Comparison of ENCODE assay signal across 2 cellular contexts in the genomic region with DNA sequence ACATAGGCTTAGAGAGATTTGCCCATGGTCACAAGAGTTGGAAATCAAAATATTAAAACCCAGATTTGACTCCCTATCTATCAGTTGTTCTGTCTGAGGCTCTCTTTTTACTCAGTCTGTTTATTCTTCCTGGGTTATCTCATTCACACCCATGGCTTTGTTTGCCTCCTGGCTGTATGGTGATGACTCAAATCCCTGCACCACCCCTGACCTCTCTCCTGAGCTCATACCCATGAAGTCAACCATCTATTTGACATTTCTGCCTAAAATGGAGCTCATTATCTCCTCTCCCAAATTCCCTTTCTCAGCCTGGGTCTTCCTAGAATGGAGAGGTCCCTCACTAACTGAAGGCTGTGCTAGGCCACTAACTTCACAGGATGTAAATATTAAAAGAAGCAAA.
TF ChIP-seq lines count a peak whose summit lies in the region.

No MANE protein-coding gene starts in this region.

TF ChIP-seq in SK-N-SH treated with all-trans-retinoic acid at 6 μM for 48 hours, 23 proteins besides CTCF, POLR2A, EP300 and RAD21 (continued from another document):
- TF ChIP-seq, protein P1, sequence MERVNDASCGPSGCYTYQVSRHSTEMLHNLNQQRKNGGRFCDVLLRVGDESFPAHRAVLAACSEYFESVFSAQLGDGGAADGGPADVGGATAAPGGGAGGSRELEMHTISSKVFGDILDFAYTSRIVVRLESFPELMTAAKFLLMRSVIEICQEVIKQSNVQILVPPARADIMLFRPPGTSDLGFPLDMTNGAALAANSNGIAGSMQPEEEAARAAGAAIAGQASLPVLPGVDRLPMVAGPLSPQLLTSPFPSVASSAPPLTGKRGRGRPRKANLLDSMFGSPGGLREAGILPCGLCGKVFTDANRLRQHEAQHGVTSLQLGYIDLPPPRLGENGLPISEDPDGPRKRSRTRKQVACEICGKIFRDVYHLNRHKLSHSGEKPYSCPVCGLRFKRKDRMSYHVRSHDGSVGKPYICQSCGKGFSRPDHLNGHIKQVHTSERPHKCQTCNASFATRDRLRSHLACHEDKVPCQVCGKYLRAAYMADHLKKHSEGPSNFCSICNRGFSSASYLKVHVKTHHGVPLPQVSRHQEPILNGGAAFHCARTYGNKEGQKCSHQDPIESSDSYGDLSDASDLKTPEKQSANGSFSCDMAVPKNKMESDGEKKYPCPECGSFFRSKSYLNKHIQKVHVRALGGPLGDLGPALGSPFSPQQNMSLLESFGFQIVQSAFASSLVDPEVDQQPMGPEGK (CRISPR knock-in tag; IDR thresholded peaks at IDR 0.05; ENCODE audit: borderline replicate concordance): no peak
- TF ChIP-seq ZC3H10 (CRISPR knock-in tag; IDR thresholded peaks at IDR 0.05) (no peak), PPARA (CRISPR knock-in tag; IDR thresholded peaks at IDR 0.05; ENCODE audit: borderline replicate concordance) (no peak), ZNF8 (CRISPR knock-in tag; IDR thresholded peaks at IDR 0.05) (no peak), TCF4 (CRISPR knock-in tag; IDR thresholded peaks at IDR 0.05; ENCODE audit: borderline replicate concordance) (no peak), SNAI2 (CRISPR knock-in tag; IDR thresholded peaks at IDR 0.05) (no peak), BACH2 (CRISPR knock-in tag; IDR thresholded peaks at IDR 0.05; ENCODE audit: borderline replicate concordance) (no peak)
- TF ChIP-seq, protein P2, sequence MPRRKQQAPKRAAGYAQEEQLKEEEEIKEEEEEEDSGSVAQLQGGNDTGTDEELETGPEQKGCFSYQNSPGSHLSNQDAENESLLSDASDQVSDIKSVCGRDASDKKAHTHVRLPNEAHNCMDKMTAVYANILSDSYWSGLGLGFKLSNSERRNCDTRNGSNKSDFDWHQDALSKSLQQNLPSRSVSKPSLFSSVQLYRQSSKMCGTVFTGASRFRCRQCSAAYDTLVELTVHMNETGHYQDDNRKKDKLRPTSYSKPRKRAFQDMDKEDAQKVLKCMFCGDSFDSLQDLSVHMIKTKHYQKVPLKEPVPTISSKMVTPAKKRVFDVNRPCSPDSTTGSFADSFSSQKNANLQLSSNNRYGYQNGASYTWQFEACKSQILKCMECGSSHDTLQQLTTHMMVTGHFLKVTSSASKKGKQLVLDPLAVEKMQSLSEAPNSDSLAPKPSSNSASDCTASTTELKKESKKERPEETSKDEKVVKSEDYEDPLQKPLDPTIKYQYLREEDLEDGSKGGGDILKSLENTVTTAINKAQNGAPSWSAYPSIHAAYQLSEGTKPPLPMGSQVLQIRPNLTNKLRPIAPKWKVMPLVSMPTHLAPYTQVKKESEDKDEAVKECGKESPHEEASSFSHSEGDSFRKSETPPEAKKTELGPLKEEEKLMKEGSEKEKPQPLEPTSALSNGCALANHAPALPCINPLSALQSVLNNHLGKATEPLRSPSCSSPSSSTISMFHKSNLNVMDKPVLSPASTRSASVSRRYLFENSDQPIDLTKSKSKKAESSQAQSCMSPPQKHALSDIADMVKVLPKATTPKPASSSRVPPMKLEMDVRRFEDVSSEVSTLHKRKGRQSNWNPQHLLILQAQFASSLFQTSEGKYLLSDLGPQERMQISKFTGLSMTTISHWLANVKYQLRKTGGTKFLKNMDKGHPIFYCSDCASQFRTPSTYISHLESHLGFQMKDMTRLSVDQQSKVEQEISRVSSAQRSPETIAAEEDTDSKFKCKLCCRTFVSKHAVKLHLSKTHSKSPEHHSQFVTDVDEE (CRISPR knock-in tag; IDR thresholded peaks at IDR 0.05): no peak
- TF ChIP-seq, protein P3, sequence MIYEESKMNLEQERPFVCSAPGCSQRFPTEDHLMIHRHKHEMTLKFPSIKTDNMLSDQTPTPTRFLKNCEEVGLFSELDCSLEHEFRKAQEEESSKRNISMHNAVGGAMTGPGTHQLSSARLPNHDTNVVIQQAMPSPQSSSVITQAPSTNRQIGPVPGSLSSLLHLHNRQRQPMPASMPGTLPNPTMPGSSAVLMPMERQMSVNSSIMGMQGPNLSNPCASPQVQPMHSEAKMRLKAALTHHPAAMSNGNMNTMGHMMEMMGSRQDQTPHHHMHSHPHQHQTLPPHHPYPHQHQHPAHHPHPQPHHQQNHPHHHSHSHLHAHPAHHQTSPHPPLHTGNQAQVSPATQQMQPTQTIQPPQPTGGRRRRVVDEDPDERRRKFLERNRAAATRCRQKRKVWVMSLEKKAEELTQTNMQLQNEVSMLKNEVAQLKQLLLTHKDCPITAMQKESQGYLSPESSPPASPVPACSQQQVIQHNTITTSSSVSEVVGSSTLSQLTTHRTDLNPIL (CRISPR knock-in tag; IDR thresholded peaks at IDR 0.05; ENCODE audit: low read depth): no peak
TF ChIP-seq in SK-N-SH treated with all-trans-retinoic acid at 6 μM for 48 hours: peak in this region for 0.

TF ChIP-seq in HEK293T, 16 proteins besides CTCF, POLR2A, EP300 and RAD21 (continued from another document):
- no peak for TF ChIP-seq FOXK2 (IDR thresholded peaks at IDR 0.05)
